8 cellular contexts compared by ENCODE assay signal in genomic region chr13:77329133-77330008, GRCh38. TPM values are rescaled to one million over a fixed set of nuclear protein-coding genes. Genes with fewer than 3 reads are reported as not detected.
DNase-seq lines count a peak whose midpoint lies in the region; ATAC-seq, FAIRE-seq and TF ChIP-seq lines count a peak whose summit lies in the region.

No MANE protein-coding gene starts in this region.

- H3K27ac ChIP-seq in H1 (ENCODE audit: low read depth, low read length): no peak overlapping the region
- H3K27ac ChIP-seq in mesenchymal stem cell (ENCODE audit: low read length, poor library complexity, severe bottlenecking): peak overlapping the region; percentile 85

- no peaks in the 10 kb centered on the region for H3K79me1 ChIP-seq in H1 (ENCODE audit: low read depth, low read length)
- H3K79me1 ChIP-seq in mesenchymal stem cell (replicated peaks; ENCODE audit: low read length, poor library complexity, severe bottlenecking): peaks cover 6% of the 10 kb centered on the region

- peak overlapping the region; percentile 25 for H3K4ac ChIP-seq in H1 (replicated peaks; ENCODE audit: insufficient read length, low read depth, low read length)
- H3K4ac ChIP-seq in mesenchymal stem cell (ENCODE audit: low read depth in 1 of 2, low read length in 2 of 2): peak overlapping the region in 1 of 2 experiments; percentile 77

- no peak overlapping the region for H3K56ac ChIP-seq in H1 (replicated peaks; ENCODE audit: insufficient read length, low read depth, low read length)

- H2AFZ ChIP-seq in H1 (ENCODE audit: low read length): peak overlapping the region; percentile 92
- H2AFZ ChIP-seq in mesenchymal stem cell (ENCODE audit: low read depth, low read length): peak overlapping the region; percentile 85

- POLR2A ChIA-PET in H1 (lab: Charles Lee; ENCODE audit: partially characterized antibody): interaction anchor here (0.8 to 1.3 kb wide), 3 partner anchors 15 to 213 kb away, joined by 3 read pairs; no protein-coding TSS in a partner anchor

- H3K4me3 ChIP-seq in H1 (ENCODE audit: extremely low read depth in 1 of 4, insufficient read depth in 2 of 4, low read depth in 3 of 4, low read length in 4 of 4) (peak overlapping the region; percentile 81 to 88 (median 83)), mesenchymal stem cell (ENCODE audit: insufficient read depth in 1 of 2, low read depth in 1 of 2, low read length in 2 of 2) (peak overlapping the region; percentile 72 to 94)

- H3K9ac ChIP-seq in H1 (replicated peaks in 1 of 4; ENCODE audit: extremely low read depth in 1 of 4, low read depth in 3 of 4, low read length in 3 of 4) (peak overlapping the region in 3 of 4 experiments; percentile 20 to 52 (median 44); a peak in 4 of 7 replicates), mesenchymal stem cell (ENCODE audit: low read length) (peak overlapping the region; percentile 85)

- DNase-seq in COLO829 (ENCODE audit: low spot score): peak; percentile 87
- DNase-seq in HT-29 (ENCODE audit: low spot score): peak; percentile 95
- DNase-seq in NK-92 treated with Interleukin-12 subunit alpha and Interleukin-12 subunit beta, amount 100 ng/mL, for 24 hours (lab: John Stamatoyannopoulos, UW): peak; percentile 89
- peak; percentile 67 to 76 for DNase-seq in activated CD8-positive, alpha-beta memory T cell treated with anti-CD3 and anti-CD28 coated beads for 4 hours (ENCODE audit: low read depth in 2 of 2)
- peak; percentile 46 to 82 for DNase-seq in H1 (ENCODE audit: low read depth in 1 of 2, low spot score in 2 of 2)
- DNase-seq in mesenchymal stem cell: peak; percentile 98
- DNase-seq in stimulated activated CD8-positive, alpha-beta memory T cell treated with anti-CD3 and anti-CD28 coated beads, Interleukin-12 subunit alpha, Interleukin-12 subunit beta, amount 100 ng/mL, for 24 hours (ENCODE audit: extremely low read depth): peak; percentile 81

- H3K79me2 ChIP-seq in H1 (ENCODE audit: control insufficient read depth in 1 of 2, insufficient read depth in 2 of 2, low read length in 2 of 2): peaks cover 0 to 20% of the 10 kb centered on the region in 2 experiments; a peak in 2 of 4 replicates

- H3K36me3 ChIP-seq in H1 (ENCODE audit: control insufficient read depth in 2 of 4, insufficient read depth in 4 of 4, low read length in 3 of 4) (no peaks in the 10 kb centered on the region), mesenchymal stem cell (ENCODE audit: control insufficient read depth in 1 of 2, insufficient read depth in 2 of 2, low read depth in 1 of 2, low read length in 2 of 2) (no peaks in the 10 kb centered on the region)

- no peak overlapping the region for H2BK20ac ChIP-seq in H1 (ENCODE audit: low read length)

- peak overlapping the region; percentile 90; the same call in 1 of the 2 replicates for H4K8ac ChIP-seq in H1 (ENCODE audit: extremely low read depth, insufficient read depth, low read length)
- H4K8ac ChIP-seq in mesenchymal stem cell (ENCODE audit: low read length): peak overlapping the region; percentile 47

- no peak for FAIRE-seq in H1 (lab: Jason Lieb, UNC)

- H2BK15ac ChIP-seq in H1 (ENCODE audit: low read length): no peak overlapping the region; the same call in 1 of the 2 replicates
- peak overlapping the region; percentile 82 for H2BK15ac ChIP-seq in mesenchymal stem cell (ENCODE audit: low read depth, poor library complexity, severe bottlenecking)

- H3K27me3 ChIP-seq in H1 (replicated peaks in 1 of 4; ENCODE audit: control insufficient read depth in 3 of 4, extremely low read depth in 1 of 4, insufficient read depth in 3 of 4, low read length in 3 of 4) (peaks cover 0 to 4% (median 2%) of the 10 kb centered on the region in 4 experiments; a peak in 5 of 7 replicates), mesenchymal stem cell (ENCODE audit: control insufficient read depth in 1 of 2, insufficient read depth in 1 of 2, low read length in 2 of 2) (no peaks in the 10 kb centered on the region)

- no peak overlapping the region for H3K23ac ChIP-seq in H1 (ENCODE audit: insufficient read length)
- H3K23ac ChIP-seq in mesenchymal stem cell (ENCODE audit: low read length in 2 of 2): peak overlapping the region in 1 of 2 experiments; percentile 23

- peak; percentile 62 for ATAC-seq in GM21360 (IDR thresholded peaks at IDR 0.05; ENCODE audit: unreplicated experiment)

- peaks cover 22% of the 10 kb centered on the region for H3K23me2 ChIP-seq in H1 (ENCODE audit: low read depth, low read length)

- H2BK12ac ChIP-seq in H1 (ENCODE audit: low read depth, low read length) (no peak overlapping the region), mesenchymal stem cell (ENCODE audit: low read length in 2 of 2) (peak overlapping the region in 1 of 2 experiments; percentile 37)

- H3K4me1 ChIP-seq in H1 (replicated peaks in 1 of 4; ENCODE audit: control insufficient read depth in 3 of 4, insufficient read depth in 4 of 4, low read length in 3 of 4) (peaks cover 3 to 7% (median 5%) of the 10 kb centered on the region in 4 experiments; a peak in 6 of 7 replicates), mesenchymal stem cell (ENCODE audit: control insufficient read depth, insufficient read depth, low read depth, low read length) (peaks cover 2% of the 10 kb centered on the region)

- TF ChIP-seq POLR2A in H1 (IDR thresholded peaks at IDR 0.05; ENCODE audit: control extremely low read depth in 1 of 2, low read depth in 2 of 2, low read length in 2 of 2): peak in 1 of 2 experiments; percentile 51; a peak in 2 of 3 replicates

- H3K14ac ChIP-seq in H1 (ENCODE audit: insufficient read length) (no peak overlapping the region), mesenchymal stem cell (ENCODE audit: low read length in 2 of 2) (peak overlapping the region in 1 of 2 experiments; percentile 68)

- H4K5ac ChIP-seq in H1 (ENCODE audit: insufficient read length, low read depth, low read length): peak overlapping the region; percentile 75

- no peak; a peak in 1 of 4 replicates for TF ChIP-seq RAD21 in H1 (IDR thresholded peaks at IDR 0.05 in 1 of 2, conservative IDR thresholded peaks at IDR 0.05 in 1 of 2; ENCODE audit: low read depth in 2 of 2, low read length in 2 of 2)

- H4K91ac ChIP-seq in H1 (replicated peaks; ENCODE audit: insufficient read length, low read length): peak overlapping the region; percentile 54
- peak overlapping the region; percentile 5 for H4K91ac ChIP-seq in mesenchymal stem cell (ENCODE audit: low read length)

- no peak for TF ChIP-seq CTCF in H1 (IDR thresholded peaks at IDR 0.05; ENCODE audit: control extremely low read depth in 1 of 3, insufficient read depth in 1 of 3, low read depth in 1 of 3, low read length in 3 of 3)

- CTCF ChIA-PET in H1 (lab: Charles Lee; ENCODE audit: partially characterized antibody): interaction anchor here (0.6 to 2.2 kb wide), 7 partner anchors 10 to 150 kb away, joined by 3 to 11 read pairs (median 3); no protein-coding TSS in a partner anchor

- H3K4me2 ChIP-seq in H1 (ENCODE audit: insufficient read depth in 1 of 2, low read depth in 2 of 2, low read length in 2 of 2) (peak overlapping the region; percentile 82 to 85), mesenchymal stem cell (ENCODE audit: low read length, poor library complexity, severe bottlenecking) (peak overlapping the region; percentile 79)

- H2BK5ac ChIP-seq in H1 (ENCODE audit: low read depth, low read length) (peak overlapping the region; percentile 46; the same call in 1 of the 2 replicates), mesenchymal stem cell (ENCODE audit: low read depth, low read length, poor library complexity, severe bottlenecking) (no peak overlapping the region)

- H2AK5ac ChIP-seq in H1 (ENCODE audit: low read depth, low read length) (no peak overlapping the region), mesenchymal stem cell (ENCODE audit: low read length, severe bottlenecking) (no peak overlapping the region)

- H3K9me3 ChIP-seq in H1 (ENCODE audit: insufficient read depth in 2 of 2, low read depth in 1 of 2, low read length in 1 of 2) (no peaks in the 10 kb centered on the region), mesenchymal stem cell (ENCODE audit: control insufficient read depth, low read length) (no peaks in the 10 kb centered on the region)

- H3K18ac ChIP-seq in H1 (ENCODE audit: extremely low read depth, low read length): peak overlapping the region; percentile 71; the same call in 1 of the 2 replicates
- H3K18ac ChIP-seq in mesenchymal stem cell (ENCODE audit: low read depth in 1 of 2, low read length in 2 of 2): peak overlapping the region; percentile 46 to 88

- peaks cover 6 to 11% of the 10 kb centered on the region in 2 experiments for H4K20me1 ChIP-seq in H1 (replicated peaks in 1 of 2; ENCODE audit: control insufficient read depth in 1 of 2, insufficient read depth in 2 of 2, low read length in 2 of 2)

- WGBS in H1 (ENCODE audit: extremely low coverage in 1 of 2, insufficient coverage in 1 of 2, insufficient read length in 1 of 2, insufficient replicate concordance in 2 of 2, low coverage in 1 of 2, low lambda C conversion rate in 2 of 2, missing lambda C conversion rate in 1 of 2), 2 experiments: 2% methylated on average over 52 of the region's 53 CpGs; no CpG with 5 or more reads in 1 of the 2 experiments
- under 1% methylated on average over 44 of the region's 53 CpGs for WGBS in mesenchymal stem cell

- TF ChIP-seq EP300 in H1 (IDR thresholded peaks at IDR 0.05; ENCODE audit: borderline replicate concordance in 1 of 2, low read depth in 2 of 2, low read length in 2 of 2): no peak

- no peak overlapping the region for H2BK120ac ChIP-seq in H1 (replicated peaks; ENCODE audit: low read depth, low read length)
- H2BK120ac ChIP-seq in mesenchymal stem cell (ENCODE audit: low read depth, low read length): no peak overlapping the region

TF ChIP-seq in H1, 55 proteins besides CTCF, POLR2A, EP300 and RAD21 (continues in another document):
- TF ChIP-seq HDAC2 (IDR thresholded peaks at IDR 0.05; ENCODE audit: borderline replicate concordance in 1 of 2, low read depth in 2 of 2, low read length in 2 of 2) (peak in 1 of 2 experiments; percentile 95; a peak in 2 of 4 replicates), EGR1 (IDR thresholded peaks at IDR 0.05; ENCODE audit: borderline replicate concordance, low read depth, low read length) (peak; percentile 50; the same call in 1 of the 2 replicates)

RNA-seq across cellular contexts. Expression of gene MYCBP2, which starts 2.5 kb away (rescaled TPM):
- total RNA-seq in HT-29 (2014; rRNA removed; shearing (Covaris generic)): 54.9 and 60.3 TPM in 2 replicates
- 52.1 TPM in 2 replicates for total RNA-seq in H1 (2021; fragmentation: NEBNext Ultra II Directional; extraction: Animal tissue kit (Norgen Biotek cat#: 25700))
- 17.0 and 19.0 TPM in 2 replicates for polyA plus RNA-seq in H1 (2011; rRNA removed)
- polyA plus RNA-seq in H1 (2011; cell fraction: cytosol; rRNA removed): 31.4 TPM
- polyA plus RNA-seq in H1 (2011; cell fraction: nucleus; rRNA removed): 30.4 TPM
- polyA plus RNA-seq in H1 (2012, experiment 1 of 2): 24.8 to 40.5 TPM (median 34.8 TPM) in 4 replicates
- 1.8 TPM for polyA plus RNA-seq in H1 (2012, experiment 2 of 2)
- 21.3 TPM for polyA plus RNA-seq in H1 (2013, experiment 1 of 2)
- polyA plus RNA-seq in H1 (2013, experiment 2 of 2): 19.6 TPM
- polyA minus RNA-seq in H1 (2011; rRNA and poly(A)+ RNA removed): 55.8 and 77.3 TPM in 2 replicates
- polyA minus RNA-seq in H1 (2011; cell fraction: cytosol; rRNA and poly(A)+ RNA removed): 48.1 TPM
- 145 TPM for polyA minus RNA-seq in H1 (2011; cell fraction: nucleus; rRNA and poly(A)+ RNA removed)
- 26.9 TPM for polyA plus RNA-seq in mesenchymal stem cell (2013, experiment 1 of 2)
- 25.1 TPM for polyA plus RNA-seq in mesenchymal stem cell (2013, experiment 2 of 2)
